ENCODE assay signal across 1 cellular context in genomic region chr3:14296352-14296751, GRCh38.
TF ChIP-seq lines count a peak whose summit lies in the region.

No MANE protein-coding gene starts in this region.

TF ChIP-seq in WTC11, 78 proteins besides CTCF, POLR2A, EP300 and RAD21 (continued from another document):
- TF ChIP-seq USF1 (CRISPR knock-in tag; IDR thresholded peaks at IDR 0.05) (no peak), ZSCAN18 (CRISPR knock-in tag; IDR thresholded peaks at IDR 0.05) (no peak)
